ENCODE assay signal across 19 cellular contexts in the genomic region with DNA sequence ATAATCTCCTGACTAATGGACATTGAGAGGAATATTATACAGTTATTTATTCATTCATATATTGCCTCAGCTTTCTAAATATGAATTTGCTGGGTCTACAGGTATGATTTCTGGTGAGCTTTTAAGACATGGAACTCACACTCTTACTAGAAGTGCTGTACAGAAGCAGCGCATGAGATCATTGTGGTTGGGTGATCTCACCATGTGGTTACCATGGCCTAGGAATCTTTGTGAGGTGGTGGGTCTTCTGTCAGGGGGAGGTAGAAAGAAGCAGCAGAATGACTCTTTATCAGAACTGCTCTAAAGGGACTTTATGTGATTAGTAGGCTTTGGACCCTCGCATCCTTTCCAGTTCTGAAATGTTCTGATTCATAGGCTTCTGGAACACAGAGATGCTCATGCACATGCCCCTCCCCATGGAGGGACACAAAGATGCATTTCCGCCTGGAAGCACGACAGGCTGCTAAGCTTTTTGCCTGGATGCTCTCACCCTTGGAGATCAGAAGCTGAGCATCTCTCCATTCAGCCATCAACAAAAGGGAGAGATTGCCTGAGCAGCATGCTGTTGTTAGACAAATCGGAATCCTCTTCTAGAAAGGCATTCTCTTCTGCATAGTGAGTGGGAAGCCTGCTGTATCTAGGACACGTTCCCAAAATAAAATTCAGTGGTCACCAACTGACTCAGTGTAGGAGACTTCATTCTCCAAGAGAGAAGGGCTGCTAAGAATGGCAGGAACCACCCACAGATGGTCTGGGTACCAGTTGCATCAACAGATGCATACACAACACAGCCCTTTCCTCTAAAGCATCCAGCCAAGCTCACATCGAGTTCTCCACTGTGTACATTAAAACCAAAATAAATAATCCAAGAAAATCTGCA. TPM values are rescaled to one million over a fixed set of nuclear protein-coding genes. Genes with fewer than 3 reads are reported as not detected.
DNase-seq lines count a peak whose midpoint lies in the region; ATAC-seq and TF ChIP-seq lines count a peak whose summit lies in the region.
"Had no signal": no experiment of that assay in that cellular context is flagged by ENCODE, and none has a peak within 500 bp of the region (broad histone marks: within the 10 kb centered on the region; RNA-seq: fewer than 3 reads in every experiment).

No MANE protein-coding gene starts in this region.

- peak; percentile 14 for DNase-seq in NCI-H345 (lab: John Stamatoyannopoulos, UW)
- DNase-seq in NCI-H345 treated with DMSO at 0.1 percent for 48 hours (lab: John Stamatoyannopoulos, UW; ENCODE audit: unreplicated experiment), result no peak
- peak; percentile 9 for DNase-seq in NB4 (ENCODE audit: low read depth)
- DNase-seq in dorsolateral prefrontal cortex, result peak in 6 of 10 donors; percentile 45 to 76 (median 60)
- peak; percentile 29 for DNase-seq in stimulated activated CD8-positive, alpha-beta memory T cell treated with anti-CD3 and anti-CD28 coated beads, Interleukin-4, amount 100 ng/mL, for 48 hours
- DNase-seq in GOT3 (lab: John Stamatoyannopoulos, UW), result no peak
- no peak for DNase-seq in HCEC 1CT
- DNase-seq: activated T-cell treated with anti-CD3 and anti-CD28 coated beads, Interleukin-2, amount 50 U/mL, for 24 hours; amniotic stem cell; CD8-positive, alpha-beta T cell; cortex of kidney; heart right ventricle; kidney; NCI-H2081 treated with DMSO at 0.1 percent for 48 hours; nucleus accumbens; stimulated activated naive CD8-positive, alpha-beta T cell treated with anti-CD3 and anti-CD28 coated beads, Interleukin-15, Interleukin-2, amounts not matched to agents 100 U/mL and 50 U/mL, for 24 hours; T-helper 17 cell had no signal

- H3K27me3 ChIP-seq in dorsolateral prefrontal cortex, result no peaks in the 10 kb centered on the region

- no peak for TF ChIP-seq POLR2A in NB4 (IDR thresholded peaks at IDR 0.05; ENCODE audit: extremely low read depth, insufficient read length)

- TF ChIP-seq CTCF in NB4 (IDR thresholded peaks at IDR 0.05; ENCODE audit: low read depth, low read length) (no peak), dorsolateral prefrontal cortex (IDR thresholded peaks at IDR 0.05 in 54 of 56, conservative IDR thresholded peaks at IDR 0.05 in 2 of 56; ENCODE audit: low read depth in 1 of 56, partially characterized antibody in 56 of 56) (no peak)

- ATAC-seq in GM18861 (IDR thresholded peaks at IDR 0.05; ENCODE audit: unreplicated experiment), result no peak
- ATAC-seq: CD8-positive, alpha-beta T cell; heart right ventricle; stimulated activated naive CD8-positive, alpha-beta T cell treated with anti-CD3 and anti-CD28 coated beads, Interleukin-15, Interleukin-2, amounts not matched to agents 100 U/mL and 50 U/mL, for 24 hours; T-helper 17 cell had no signal

- no peak overlapping the region for H3K4me3 ChIP-seq in NB4 (ENCODE audit: low read depth, low read length)
- no peak overlapping the region for H3K4me3 ChIP-seq in dorsolateral prefrontal cortex
- H3K4me3 ChIP-seq: heart right ventricle had no signal

- H3K27ac ChIP-seq in dorsolateral prefrontal cortex, result peak overlapping the region; percentile 6 to 85 (median 69)
- H3K27ac ChIP-seq: 22Rv1, heart right ventricle had no signal

- intact Hi-C loops in dorsolateral prefrontal cortex (cut with DNase I), result no loop called here

RNA-seq across cellular contexts. Expression of a gene that starts 51.3 kb away (rescaled TPM):
- 10 to 100 TPM; 22.2 to 74.8 (median 42.9) TPM for total RNA-seq in dorsolateral prefrontal cortex
- total RNA-seq: CD8-positive, alpha-beta T cell; T-helper 17 cell had no signal

Comparison
In these comparisons a context has a peak if more than half of its experiments do, and no peak if none do; other contexts are left out.
1. DNase-seq: peak in NCI-H345 (single experiment), NB4 (single experiment), dorsolateral prefrontal cortex (6 of 10) and stimulated activated CD8-positive, alpha-beta memory T cell treated with anti-CD3 and anti-CD28 coated beads, Interleukin-4, amount 100 ng/mL, for 48 hours (single experiment); none in NCI-H345 treated with DMSO at 0.1 percent for 48 hours (single experiment), GOT3 (single experiment) and HCEC 1CT (single experiment).